In the genomic region with DNA sequence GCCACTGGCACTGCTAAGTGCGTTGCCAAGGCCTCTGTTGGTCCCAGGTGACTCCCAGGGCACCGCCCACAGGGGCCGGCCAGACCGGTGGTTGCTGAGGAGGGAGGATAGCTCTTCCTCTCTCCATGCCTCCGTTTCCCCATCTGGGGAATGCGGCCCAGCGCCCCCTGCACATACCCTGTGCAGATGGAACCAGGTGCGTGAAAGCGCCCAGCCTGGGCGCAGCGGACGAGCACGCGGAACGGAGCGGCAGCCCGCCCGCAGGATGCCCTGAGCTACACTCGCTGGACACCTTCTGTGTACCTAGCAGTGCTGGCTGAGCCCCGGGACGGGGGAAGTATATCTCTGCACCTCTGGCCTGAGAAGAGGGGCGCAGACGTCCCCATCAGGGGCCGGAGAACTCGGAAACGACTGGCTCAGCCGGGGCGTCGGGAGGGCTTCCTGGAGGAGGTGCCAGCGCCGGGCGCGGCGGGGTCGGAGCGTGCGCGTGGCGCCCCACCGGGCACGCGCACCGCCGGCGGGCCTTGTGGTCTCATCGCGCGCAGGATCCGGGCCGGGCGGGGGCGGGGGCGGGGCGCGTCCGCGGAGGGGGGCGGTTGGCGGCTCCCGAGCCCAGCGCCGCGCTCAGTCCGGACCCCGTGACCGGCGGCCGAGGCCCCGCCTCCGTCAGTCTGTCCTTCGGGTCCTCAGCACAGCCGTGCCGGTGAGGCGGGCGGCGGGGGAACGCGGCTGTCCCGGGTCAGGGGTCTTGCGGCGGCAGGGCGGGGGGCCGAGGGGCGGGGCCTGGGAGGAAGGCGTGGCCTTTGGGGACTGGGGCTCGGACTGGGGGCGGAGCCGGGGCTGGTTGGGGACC, we compare ENCODE assay signal across 8 cellular contexts. TPM values are rescaled to one million over a fixed set of nuclear protein-coding genes. Genes with fewer than 3 reads are reported as not detected.
DNase-seq lines count a peak whose midpoint lies in the region; ATAC-seq and TF ChIP-seq lines count a peak whose summit lies in the region.

A gene (minus strand): TSS at position 6 of the 853 bp plus-strand sequence. CDS start 76 bp downstream, outside the sequence.
A gene with protein sequence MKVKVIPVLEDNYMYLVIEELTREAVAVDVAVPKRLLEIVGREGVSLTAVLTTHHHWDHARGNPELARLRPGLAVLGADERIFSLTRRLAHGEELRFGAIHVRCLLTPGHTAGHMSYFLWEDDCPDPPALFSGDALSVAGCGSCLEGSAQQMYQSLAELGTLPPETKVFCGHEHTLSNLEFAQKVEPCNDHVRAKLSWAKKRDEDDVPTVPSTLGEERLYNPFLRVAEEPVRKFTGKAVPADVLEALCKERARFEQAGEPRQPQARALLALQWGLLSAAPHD (plus strand): TSS at position 669 of the 853 bp plus-strand sequence. CDS start 404 bp downstream, outside the sequence.

- no peaks in the 10 kb centered on the region for H3K9me3 Mint-ChIP-seq in T-helper 2 cell treated with Interferon-gamma antibody and Interleukin-4, amounts not matched to agents 5 μg/mL and 100 μg/mL, for 36 hours

- TF ChIP-seq CTCF in brain microvascular endothelial cell (IDR thresholded peaks at IDR 0.05; ENCODE audit: low read depth, low read length, missing control alignments): no peak

- H3K27ac Mint-ChIP-seq in T-helper 2 cell treated with Interferon-gamma antibody and Interleukin-4, amounts not matched to agents 5 μg/mL and 100 μg/mL, for 36 hours: no peak within 1 kb of the TSS

- in situ Hi-C loops in brain microvascular endothelial cell (cut with HindIII; ENCODE audit: low pct_ligation_motif_present, low sequenced_read_pairs): no loop called here

- DNase-seq in D341Med (ENCODE audit: low spot score) (peak; percentile 87), brain microvascular endothelial cell (no peak), iris pigment epithelial cell (ENCODE audit: low read depth) (peak; percentile 49), SK-N-DZ (ENCODE audit: low spot score) (no peak)
- peak; percentile 42 for DNase-seq in T-helper 2 cell treated with Interferon-gamma antibody and Interleukin-4, amounts not matched to agents 5 μg/mL and 100 μg/mL, for 36 hours (ENCODE audit: low spot score)
- peak; percentile 64 for DNase-seq in stimulated activated CD4-positive, alpha-beta T cell treated with anti-CD3 and anti-CD28 coated beads, Interleukin-12 subunit alpha, Interleukin-12 subunit beta, amount 100 ng/mL, for 4 hours

- H3K36me3 ChIP-seq in brain microvascular endothelial cell (replicated peaks): peaks cover 2% of the 10 kb centered on the region

- H3K27ac ChIP-seq in brain microvascular endothelial cell: peak within 1 kb of the TSS; percentile 24

- peak within 1 kb of the TSS; percentile 67 for H3K4me3 ChIP-seq in brain microvascular endothelial cell (ENCODE audit: low read depth, low read length)

- H3K36me3 Mint-ChIP-seq in T-helper 2 cell treated with Interferon-gamma antibody and Interleukin-4, amounts not matched to agents 5 μg/mL and 100 μg/mL, for 36 hours (ENCODE audit: low read depth): no peaks in the 10 kb centered on the region

- ATAC-seq in HG03354 (IDR thresholded peaks at IDR 0.05; ENCODE audit: poor library complexity, severe bottlenecking, unreplicated experiment): peak; percentile 39
- no peak for ATAC-seq in HG03457 (IDR thresholded peaks at IDR 0.05; ENCODE audit: unreplicated experiment)

- H3K27me3 ChIP-seq in brain microvascular endothelial cell (replicated peaks): no peaks in the 10 kb centered on the region

- no peaks in the 10 kb centered on the region for H3K27me3 Mint-ChIP-seq in T-helper 2 cell treated with Interferon-gamma antibody and Interleukin-4, amounts not matched to agents 5 μg/mL and 100 μg/mL, for 36 hours (ENCODE audit: low read depth)

- H3K4me3 Mint-ChIP-seq in T-helper 2 cell treated with Interferon-gamma antibody and Interleukin-4, amounts not matched to agents 5 μg/mL and 100 μg/mL, for 36 hours: peak within 1 kb of the TSS; percentile 65

- no peaks in the 10 kb centered on the region for H3K4me1 Mint-ChIP-seq in T-helper 2 cell treated with Interferon-gamma antibody and Interleukin-4, amounts not matched to agents 5 μg/mL and 100 μg/mL, for 36 hours (ENCODE audit: low read depth)

RNA-seq across cellular contexts. Expression of the first gene that starts in this region (rescaled TPM):
- polyA plus RNA-seq in SK-N-DZ (2014; cell fraction: cytosol; rRNA removed): 2.7 and 7.0 TPM in 2 replicates
- 129 and 132 TPM in 2 replicates for polyA plus RNA-seq in SK-N-DZ (2014; cell fraction: nucleus; rRNA removed)

RNA-seq across cellular contexts. Expression of the second gene that starts in this region (rescaled TPM):
- polyA plus RNA-seq in SK-N-DZ (2014; cell fraction: cytosol; rRNA removed): 22.6 and 23.4 TPM in 2 replicates
- polyA plus RNA-seq in SK-N-DZ (2014; cell fraction: nucleus; rRNA removed): 184 and 185 TPM in 2 replicates

Comparison
In these comparisons a context has a peak if more than half of its experiments do, and no peak if none do; other contexts are left out.
1. DNase-seq: peak in D341Med (single experiment), T-helper 2 cell treated with Interferon-gamma antibody and Interleukin-4, amounts not matched to agents 5 μg/mL and 100 μg/mL, for 36 hours (single experiment), iris pigment epithelial cell (single experiment) and stimulated activated CD4-positive, alpha-beta T cell treated with anti-CD3 and anti-CD28 coated beads, Interleukin-12 subunit alpha, Interleukin-12 subunit beta, amount 100 ng/mL, for 4 hours (single experiment); none in brain microvascular endothelial cell (single experiment) and SK-N-DZ (single experiment).